ENCODE assay signal across 8 cellular contexts in genomic region chr3:143972495-143973351, GRCh38. TPM values are rescaled to one million over a fixed set of nuclear protein-coding genes. Genes with fewer than 3 reads are reported as not detected.
A peak's percentile ranks its signal among the peaks of the same experiment; 100 is the strongest.
DNase-seq lines count a peak whose midpoint lies in the region; ATAC-seq and TF ChIP-seq lines count a peak whose summit lies in the region.

No MANE protein-coding gene starts in this region.

- peak; percentile 63 for TF ChIP-seq CTCF in CD4-positive, alpha-beta T cell (IDR thresholded peaks at IDR 0.05)
- TF ChIP-seq CTCF in lower lobe of right lung (IDR thresholded peaks at IDR 0.05) = peak; percentile 44

- no peaks in the 10 kb centered on the region for H3K27me3 Mint-ChIP-seq in CD4-positive, alpha-beta T cell
- H3K27me3 Mint-ChIP-seq in activated CD8-positive, alpha-beta T cell treated with anti-CD3 and anti-CD28 coated beads, Interleukin-2, amount 10 ng/mL, durations not matched to agents 7 days and 5 days (ENCODE audit: low read depth) = no peaks in the 10 kb centered on the region

- DNase-seq in CD4-positive, alpha-beta T cell = peak; percentile 49 to 66 (median 56)
- DNase-seq in NCI-H748 (lab: John Stamatoyannopoulos, UW; ENCODE audit: unreplicated experiment) (peak; percentile 84), lower lobe of right lung (peak; percentile 95)
- DNase-seq in activated CD8-positive, alpha-beta T cell treated with anti-CD3 and anti-CD28 coated beads, Interleukin-2, amount 10 ng/mL, durations not matched to agents 7 days and 5 days = peak; percentile 83
- DNase-seq in stimulated activated CD4-positive, alpha-beta T cell treated with anti-CD3 and anti-CD28 coated beads, TNF-alpha, amount 100 ng/mL, for 1 hour (ENCODE audit: low read depth in 3 of 3, low spot score in 1 of 3) = peak; percentile 29 to 34 (median 33)

- POLR2A ChIA-PET in CD4-positive, alpha-beta T cell (lab: Charles Lee) = interaction anchor here (0.7 to 3.5 kb wide), 22 partner anchors 8 to 1526 kb away, joined by 3 to 46 read pairs (median 4); partner anchors contain the start of genes ATR, SLC9A9, TRPC1 and U2SURP
- POLR2A ChIA-PET in activated CD8-positive, alpha-beta T cell treated with anti-CD3 and anti-CD28 coated beads, Interleukin-2, amount 10 ng/mL, durations not matched to agents 7 days and 5 days (lab: Charles Lee) = interaction anchor here (0.6 to 2.0 kb wide), 7 partner anchors 10 to 971 kb away, joined by 3 to 7 read pairs (median 5); partner anchors contain the start of genes SLC9A9 and U2SURP

- no peaks in the 10 kb centered on the region for H3K9me3 ChIP-seq in CD4-positive, alpha-beta T cell (ENCODE audit: control insufficient read depth, low read length)
- H3K9me3 ChIP-seq in ectodermal cell (ENCODE audit: control insufficient read depth, low read length) (no peaks in the 10 kb centered on the region), lower lobe of right lung (no peaks in the 10 kb centered on the region)

- 0% methylated on average over 89 of the region's 89 CpGs for WGBS in ectodermal cell, 2 experiments

- H3K36me3 ChIP-seq in ectodermal cell (ENCODE audit: control insufficient read depth, insufficient read depth, low read length) = no peaks in the 10 kb centered on the region
- H3K36me3 ChIP-seq in lower lobe of right lung = no peaks in the 10 kb centered on the region

- peaks cover 3% of the 10 kb centered on the region for H3K27me3 ChIP-seq in CD4-positive, alpha-beta T cell (ENCODE audit: control insufficient read depth, insufficient read depth, low read length)
- H3K27me3 ChIP-seq in ectodermal cell (ENCODE audit: control insufficient read depth, insufficient read depth, low read length, poor library complexity, severe bottlenecking) (no peaks in the 10 kb centered on the region), lower lobe of right lung (ENCODE audit: low read depth) (no peaks in the 10 kb centered on the region)

- peak overlapping the region; percentile 97 for H3K4me3 Mint-ChIP-seq in CD4-positive, alpha-beta T cell
- peak overlapping the region; percentile 92 for H3K4me3 Mint-ChIP-seq in activated CD8-positive, alpha-beta T cell treated with anti-CD3 and anti-CD28 coated beads, Interleukin-2, amount 10 ng/mL, durations not matched to agents 7 days and 5 days

- H3K36me3 Mint-ChIP-seq in CD4-positive, alpha-beta T cell (ENCODE audit: low read depth) = peaks cover 19% of the 10 kb centered on the region
- H3K36me3 Mint-ChIP-seq in activated CD8-positive, alpha-beta T cell treated with anti-CD3 and anti-CD28 coated beads, Interleukin-2, amount 10 ng/mL, durations not matched to agents 7 days and 5 days (ENCODE audit: low read depth) = peaks cover 7% of the 10 kb centered on the region

- H3K4me3 ChIP-seq in ectodermal cell (ENCODE audit: insufficient read depth, low read depth, low read length) = peak overlapping the region; percentile 68
- H3K4me3 ChIP-seq in lower lobe of right lung = peak overlapping the region; percentile 93

- intact Hi-C loops in CD4-positive, alpha-beta T cell (cut with DNase I, micrococcal nuclease) = loop anchor here (5.0 to 10.0 kb wide), 5 partner anchors 125 to 1745 kb away; partner anchors contain the start of genes TRPC1 (in 2 of the 2), U2SURP (in 2 of the 2), CHST2 (in 1 of the 2) and GK5 (in 1 of the 2)
- intact Hi-C loops in lower lobe of right lung (cut with DNase I) = loop anchor here (10.0 kb wide), 1 partner anchor 802 kb away; no protein-coding TSS in a partner anchor

- H3K27ac ChIP-seq in CD4-positive, alpha-beta T cell (ENCODE audit: low read depth, low read length) = peak overlapping the region; percentile 79
- H3K27ac ChIP-seq in ectodermal cell (ENCODE audit: insufficient read depth, low read depth, low read length, poor library complexity, severe bottlenecking) (peak overlapping the region; percentile 94), lower lobe of right lung (peak overlapping the region; percentile 98)

- H3K4me1 ChIP-seq in ectodermal cell (ENCODE audit: control insufficient read depth, insufficient read depth, low read length) (peaks cover 10% of the 10 kb centered on the region), lower lobe of right lung (peaks cover 36% of the 10 kb centered on the region)

- peak overlapping the region; percentile 91 for H3K27ac Mint-ChIP-seq in CD4-positive, alpha-beta T cell
- peak overlapping the region; percentile 88 for H3K27ac Mint-ChIP-seq in activated CD8-positive, alpha-beta T cell treated with anti-CD3 and anti-CD28 coated beads, Interleukin-2, amount 10 ng/mL, durations not matched to agents 7 days and 5 days

- peaks cover 52% of the 10 kb centered on the region for H3K4me1 Mint-ChIP-seq in CD4-positive, alpha-beta T cell (ENCODE audit: low read depth)
- H3K4me1 Mint-ChIP-seq in activated CD8-positive, alpha-beta T cell treated with anti-CD3 and anti-CD28 coated beads, Interleukin-2, amount 10 ng/mL, durations not matched to agents 7 days and 5 days (ENCODE audit: low read depth) = peaks cover 30% of the 10 kb centered on the region

- CTCF ChIA-PET in CD4-positive, alpha-beta T cell (lab: Charles Lee) = interaction anchor here (1.1 to 2.0 kb wide), 4 partner anchors 15 to 970 kb away, joined by 3 to 5 read pairs (median 3); no protein-coding TSS in a partner anchor
- CTCF ChIA-PET in activated CD8-positive, alpha-beta T cell treated with anti-CD3 and anti-CD28 coated beads, Interleukin-2, amount 10 ng/mL, durations not matched to agents 7 days and 5 days (lab: Charles Lee) = interaction anchor here (0.6 to 2.4 kb wide), 10 partner anchors 13 to 972 kb away, joined by 3 to 13 read pairs (median 4); partner anchors contain the start of genes SLC9A9 and U2SURP

- ATAC-seq in CD4-positive, alpha-beta T cell (ENCODE audit: poor library complexity) = peak; percentile 31
- peak; percentile 36 for ATAC-seq in GM19397 (IDR thresholded peaks at IDR 0.05; ENCODE audit: unreplicated experiment)
- peak; percentile 19 for ATAC-seq in HG03558 (IDR thresholded peaks at IDR 0.05; ENCODE audit: extremely low read depth, unreplicated experiment)
- ATAC-seq in activated CD8-positive, alpha-beta T cell treated with anti-CD3 and anti-CD28 coated beads, Interleukin-2, amount 10 ng/mL, durations not matched to agents 7 days and 5 days = peak; percentile 23
- peak; percentile 63 to 79 for ATAC-seq in lower lobe of right lung

- H3K9me3 Mint-ChIP-seq in CD4-positive, alpha-beta T cell = no peaks in the 10 kb centered on the region
- H3K9me3 Mint-ChIP-seq in activated CD8-positive, alpha-beta T cell treated with anti-CD3 and anti-CD28 coated beads, Interleukin-2, amount 10 ng/mL, durations not matched to agents 7 days and 5 days (ENCODE audit: insufficient read depth) = no peaks in the 10 kb centered on the region

RNA-seq across cellular contexts. Expression of gene DIPK2A, which starts 1.1 kb away (rescaled TPM):
- total RNA-seq in CD4-positive, alpha-beta T cell = 10 to 100 TPM; 17.5 to 18.2 TPM
- 10 to 100 TPM; 23.4 to 23.8 TPM for total RNA-seq in activated CD8-positive, alpha-beta T cell treated with anti-CD3 and anti-CD28 coated beads, Interleukin-2, amount 10 ng/mL, durations not matched to agents 7 days and 5 days
- polyA plus RNA-seq in ectodermal cell (2013, experiment 1 of 4) = 16.3 TPM
- 18.5 TPM for polyA plus RNA-seq in ectodermal cell (2013, experiment 2 of 4)
- 17.2 TPM for polyA plus RNA-seq in ectodermal cell (2013, experiment 3 of 4)
- 16.7 TPM for polyA plus RNA-seq in ectodermal cell (2013, experiment 4 of 4)
- 22.4 TPM for total RNA-seq in lower lobe of right lung

Comparison
In these comparisons a context has a peak if more than half of its experiments do, and no peak if none do; other contexts are left out.
1. Peak in every context shown above with its lines: DNase-seq, ATAC-seq, H3K4me3 ChIP-seq and H3K27ac ChIP-seq.
2. ATAC-seq: peak in every context shown above with its lines; median percentile 71 in lower lobe of right lung; 36 in GM19397; 31 in CD4-positive, alpha-beta T cell; 23 in activated CD8-positive, alpha-beta T cell treated with anti-CD3 and anti-CD28 coated beads, Interleukin-2, amount 10 ng/mL, durations not matched to agents 7 days and 5 days; 19 in HG03558.
3. DNase-seq: peak in every context shown above with its lines; median percentile 95 in lower lobe of right lung; 84 in NCI-H748; 83 in activated CD8-positive, alpha-beta T cell treated with anti-CD3 and anti-CD28 coated beads, Interleukin-2, amount 10 ng/mL, durations not matched to agents 7 days and 5 days; 56 in CD4-positive, alpha-beta T cell; 33 in stimulated activated CD4-positive, alpha-beta T cell treated with anti-CD3 and anti-CD28 coated beads, TNF-alpha, amount 100 ng/mL, for 1 hour.